ENCODE assay signal across 1 cellular context in genomic region chr19:756232-756631, GRCh38.
TF ChIP-seq lines count a peak whose summit lies in the region.

No MANE protein-coding gene starts in this region.

TF ChIP-seq in HepG2, 621 proteins besides CTCF, POLR2A, EP300 and RAD21:
- TF ChIP-seq RXRA (CRISPR knock-in tag; IDR thresholded peaks at IDR 0.05): no peak
- peak; percentile 78 for TF ChIP-seq NFYB (CRISPR knock-in tag; IDR thresholded peaks at IDR 0.05)
- peak; percentile 65 for TF ChIP-seq FOSL2 (CRISPR knock-in tag; IDR thresholded peaks at IDR 0.05)
- peak; percentile 55; the same call in 1 of the 2 replicates for TF ChIP-seq SP2 (CRISPR knock-in tag; IDR thresholded peaks at IDR 0.05)
- TF ChIP-seq IRF2 (CRISPR knock-in tag; IDR thresholded peaks at IDR 0.05): no peak
- TF ChIP-seq CREB1 (IDR thresholded peaks at IDR 0.05): no peak
- 0 out of 2 replicates have a peak, but pooled peaks have one; percentile 15 for TF ChIP-seq CREB1 (CRISPR knock-in tag; IDR thresholded peaks at IDR 0.05)
- peak; percentile 73 for TF ChIP-seq USF2 (IDR thresholded peaks at IDR 0.05; ENCODE audit: low read depth, low read length)
- TF ChIP-seq USF2 (CRISPR knock-in tag; IDR thresholded peaks at IDR 0.05; ENCODE audit: borderline replicate concordance): peak; percentile 52; the same call in 1 of the 2 replicates
- peak; percentile 87 for TF ChIP-seq NFYC (CRISPR knock-in tag; IDR thresholded peaks at IDR 0.05)
- TF ChIP-seq NFE2 (CRISPR knock-in tag; IDR thresholded peaks at IDR 0.05): no peak
